ENCODE assay signal across 22 cellular contexts in the genomic region with DNA sequence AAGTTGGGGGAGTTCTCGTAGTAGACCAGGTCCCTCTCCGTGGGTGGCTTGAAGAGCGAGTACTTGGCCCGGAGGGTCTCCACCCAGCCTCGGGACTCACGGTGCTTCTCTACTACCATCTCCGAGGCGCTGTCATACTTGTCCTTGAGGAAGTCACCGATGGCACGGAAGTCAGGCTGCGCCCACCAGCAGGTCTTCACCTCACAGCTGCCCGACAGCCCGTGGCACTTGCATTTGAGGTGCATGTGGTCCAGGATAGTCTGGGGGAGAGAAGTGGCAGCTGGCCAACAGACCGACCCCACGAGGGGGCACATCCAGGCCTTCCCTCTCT.
"Had no signal": no experiment of that assay in that cellular context is flagged by ENCODE, and none has a peak within 500 bp of the region (broad histone marks: within the 10 kb centered on the region; RNA-seq: fewer than 3 reads in every experiment).

No MANE protein-coding gene starts in this region.

- H3K9me3 Mint-ChIP-seq: activated B cell treated with CpG ODN at 0.5 μM for 24 hours; stimulated activated effector memory CD8-positive, alpha-beta T cell treated with anti-CD3 and anti-CD28 coated beads, Interleukin-12 subunit alpha, Interleukin-12 subunit beta, amount 100 ng/mL, for 72 hours; stimulated activated naive CD8-positive, alpha-beta T cell treated with anti-CD3 and anti-CD28 coated beads, Interleukin-15, amount 100 ng/mL, for 72 hours; T-helper 1 cell treated with Interleukin-12 subunit alpha and Interleukin-12 subunit beta and Interleukin-4 antibody, amounts not matched to agents 30 μg/mL and 1 μg/mL, for 36 hours had no signal

- DNase-seq: activated B cell treated with CpG ODN at 0.5 μM for 24 hours; activated CD4-positive, alpha-beta T cell treated with anti-CD3 and anti-CD28 coated beads for 36 hours; activated CD4-positive, alpha-beta T cell treated with anti-CD3 and anti-CD28 coated beads, Interleukin-2, amount 50 U/mL, for 4 hours; activated naive CD4-positive, alpha-beta T cell treated with Interleukin-2 at 50 U/mL for 16 hours; activated T-cell treated with anti-CD3 and anti-CD28 coated beads, Interleukin-2, amount 50 U/mL, for 48 hours; amygdala; cerebellar nuclear complex; effector CD4-positive, alpha-beta T cell; erythroblast; foreskin fibroblast; heart right ventricle; left cardiac atrium; mucosa of descending colon; ovary; psoas muscle; stimulated activated CD4-positive, alpha-beta T cell treated with anti-CD3 and anti-CD28 coated beads, Interleukin-1b, Interleukin-23, amount 100 ng/mL, for 48 hours; stimulated activated naive CD8-positive, alpha-beta T cell treated with anti-CD3 and anti-CD28 coated beads, Interleukin-15, amount 100 ng/mL, for 72 hours; T1000; transverse colon; uterus had no signal

- H3K27ac Mint-ChIP-seq: activated B cell treated with CpG ODN at 0.5 μM for 24 hours; activated CD4-positive, alpha-beta T cell treated with anti-CD3 and anti-CD28 coated beads for 36 hours; stimulated activated effector memory CD8-positive, alpha-beta T cell treated with anti-CD3 and anti-CD28 coated beads, Interleukin-12 subunit alpha, Interleukin-12 subunit beta, amount 100 ng/mL, for 72 hours; stimulated activated naive CD8-positive, alpha-beta T cell treated with anti-CD3 and anti-CD28 coated beads, Interleukin-15, amount 100 ng/mL, for 72 hours; T-helper 1 cell treated with Interleukin-12 subunit alpha and Interleukin-12 subunit beta and Interleukin-4 antibody, amounts not matched to agents 30 μg/mL and 1 μg/mL, for 36 hours had no signal

- ATAC-seq: activated CD4-positive, alpha-beta T cell treated with anti-CD3 and anti-CD28 coated beads for 36 hours; heart right ventricle; left cardiac atrium; mucosa of descending colon; psoas muscle; stimulated activated effector memory CD8-positive, alpha-beta T cell treated with anti-CD3 and anti-CD28 coated beads, Interleukin-12 subunit alpha, Interleukin-12 subunit beta, amount 100 ng/mL, for 72 hours; stimulated activated naive CD8-positive, alpha-beta T cell treated with anti-CD3 and anti-CD28 coated beads, Interleukin-15, amount 100 ng/mL, for 72 hours had no signal

- H3K4me3 Mint-ChIP-seq: activated B cell treated with CpG ODN at 0.5 μM for 24 hours; activated CD4-positive, alpha-beta T cell treated with anti-CD3 and anti-CD28 coated beads for 36 hours; T-helper 1 cell treated with Interleukin-12 subunit alpha and Interleukin-12 subunit beta and Interleukin-4 antibody, amounts not matched to agents 30 μg/mL and 1 μg/mL, for 36 hours had no signal

- H3K27me3 Mint-ChIP-seq: activated B cell treated with CpG ODN at 0.5 μM for 24 hours had no signal

- H3K36me3 Mint-ChIP-seq: stimulated activated effector memory CD8-positive, alpha-beta T cell treated with anti-CD3 and anti-CD28 coated beads, Interleukin-12 subunit alpha, Interleukin-12 subunit beta, amount 100 ng/mL, for 72 hours had no signal
